ENCODE assay signal across 14 cellular contexts in genomic region chr13:110232756-110233155, GRCh38.
DNase-seq lines count a peak whose midpoint lies in the region; ATAC-seq and TF ChIP-seq lines count a peak whose summit lies in the region.
"Had no signal": no experiment of that assay in that cellular context is flagged by ENCODE, and none has a peak within 500 bp of the region (broad histone marks: within the 10 kb centered on the region; RNA-seq: fewer than 3 reads in every experiment).

No MANE protein-coding gene starts in this region.

- DNase-seq in AG10803 (ENCODE audit: low read depth) (peak; percentile 62), ascending aorta (ENCODE audit: low spot score in 2 of 2) (peak in 1 of 2 donors; percentile 71), left ventricle myocardium superior (no peak), gastrocnemius medialis (no peak), NCI-H2107 treated with DMSO at 0.1 percent for 48 hours (lab: John Stamatoyannopoulos, UW; ENCODE audit: unreplicated experiment) (no peak), G401 (ENCODE audit: low spot score) (no peak)
- DNase-seq: central memory CD4-positive, alpha-beta T cell; DMS79; mucosa of descending colon; NCI-H446 treated with DMSO at 0.1 percent for 48 hours; RPMI8226 had no signal

- peak overlapping the region; percentile 51 for H3K4me3 ChIP-seq in AG10803 (ENCODE audit: low read length)
- peak overlapping the region; percentile 31 to 39 for H3K4me3 ChIP-seq in ascending aorta
- H3K4me3 ChIP-seq in gastrocnemius medialis: peak overlapping the region in 3 of 4 donors; percentile 16 to 34 (median 33)
- H3K4me3 ChIP-seq: mucosa of descending colon had no signal

- H3K4me1 ChIP-seq in ascending aorta (peaks cover 19 to 47% of the 10 kb centered on the region in 2 donors), gastrocnemius medialis (peaks cover 18 to 46% of the 10 kb centered on the region in 2 donors)

- ATAC-seq in left ventricle myocardium superior (peak; percentile 39), gastrocnemius medialis (peak in 1 of 2 donors; percentile 49), HG03025 (IDR thresholded peaks at IDR 0.05; ENCODE audit: low FRiP score, unreplicated experiment) (no peak), HG02884 (IDR thresholded peaks at IDR 0.05; ENCODE audit: unreplicated experiment) (no peak)
- ATAC-seq: stimulated activated memory B cell treated with anti-CD40 and anti-IgM and Interleukin-4, amounts not matched to agents 10 μg/mL and 1 μg/mL and 100 μg/mL, for 72 hours had no signal

- TF ChIP-seq CTCF in AG10803 (conservative IDR thresholded peaks at IDR 0.05; ENCODE audit: low read length) (no peak), ascending aorta (IDR thresholded peaks at IDR 0.05) (no peak), gastrocnemius medialis (IDR thresholded peaks at IDR 0.05 in 4 of 5, conservative IDR thresholded peaks at IDR 0.05 in 1 of 5) (no peak)

- H3K27ac ChIP-seq in ascending aorta: peak overlapping the region; percentile 68 to 76
- peak overlapping the region; percentile 54 to 79 (median 74) for H3K27ac ChIP-seq in gastrocnemius medialis

- TF ChIP-seq POLR2A in gastrocnemius medialis (IDR thresholded peaks at IDR 0.05): no peak

- H3K36me3 ChIP-seq in ascending aorta: peaks cover 0 to 7% of the 10 kb centered on the region in 2 donors
- H3K36me3 ChIP-seq in gastrocnemius medialis: no peaks in the 10 kb centered on the region

- intact Hi-C loops in ascending aorta (cut with DNase I) (loop anchor here (5.0 kb wide), 1 partner anchor 75 kb away; the partner anchor contains the start of genes COL4A1 and COL4A2), left ventricle myocardium superior (cut with micrococcal nuclease) (loop anchor here (10.0 kb wide), 2 partner anchors 72 to 182 kb away; partner anchors contain the start of genes COL4A1 and COL4A2), gastrocnemius medialis (cut with DNase I; ENCODE audit: low total_unique reads) (no loop called here)

- H3K27me3 ChIP-seq in ascending aorta (no peaks in the 10 kb centered on the region), gastrocnemius medialis (peaks cover 0 to 7% (median 0%) of the 10 kb centered on the region in 3 donors)

- no peaks in the 10 kb centered on the region for H3K9me3 ChIP-seq in ascending aorta
- no peaks in the 10 kb centered on the region for H3K9me3 ChIP-seq in gastrocnemius medialis
- H3K9me3 ChIP-seq: mucosa of descending colon had no signal

- in situ Hi-C loops in gastrocnemius medialis (cut with MboI; ENCODE audit: low sequenced_read_pairs in 4 of 4) (loop anchor here in 2 of 4 donors (5.0 to 25.0 kb wide), 2 partner anchors 180 kb away; no protein-coding TSS in a partner anchor), G401 (cut with HindIII; ENCODE audit: low sequenced_read_pairs) (no loop called here)
